In the genomic region with DNA sequence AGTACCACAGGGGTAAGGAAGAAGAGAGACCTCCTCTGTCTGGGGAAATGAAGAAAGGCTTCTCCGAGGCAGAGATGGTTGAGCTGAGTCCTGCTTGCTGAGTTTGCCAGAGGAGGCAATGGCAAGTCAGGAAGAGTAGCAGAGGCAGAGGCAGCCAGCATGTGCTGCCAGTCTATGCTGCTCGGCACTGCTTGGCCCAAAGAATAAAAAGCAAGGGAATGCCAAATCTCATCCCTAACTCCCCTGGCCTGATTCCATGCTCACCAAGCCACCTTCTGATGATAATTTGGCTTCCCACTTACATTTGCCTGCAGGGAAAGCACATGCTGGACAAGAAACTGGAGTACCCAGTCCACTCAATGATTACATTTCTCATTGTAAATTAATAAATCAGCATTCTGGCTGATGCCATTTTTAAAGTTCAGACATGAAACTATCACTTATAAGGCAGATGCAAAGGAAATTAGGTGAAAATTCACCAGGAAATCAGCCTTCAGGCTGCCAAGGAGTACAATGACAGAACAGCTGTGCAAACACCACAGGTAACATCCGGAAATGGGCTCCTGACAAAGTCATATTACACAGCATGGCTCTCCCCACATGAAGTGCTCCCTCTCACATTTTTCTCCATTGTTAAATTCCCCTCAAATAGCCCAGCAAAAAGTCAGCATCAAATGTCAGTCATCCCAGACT, we compare ENCODE assay signal across 18 cellular contexts.
DNase-seq lines count a peak whose midpoint lies in the region; ATAC-seq and TF ChIP-seq lines count a peak whose summit lies in the region.
"Had no signal": no experiment of that assay in that cellular context is flagged by ENCODE, and none has a peak within 500 bp of the region (broad histone marks: within the 10 kb centered on the region; RNA-seq: fewer than 3 reads in every experiment).

No MANE protein-coding gene starts in this region.

- TF ChIP-seq CTCF in RWPE2 (IDR thresholded peaks at IDR 0.05; ENCODE audit: poor library complexity, severe bottlenecking) (no peak), spleen (IDR thresholded peaks at IDR 0.05 in 8 of 11, conservative IDR thresholded peaks at IDR 0.05 in 3 of 11) (no peak)

- H3K36me3 Mint-ChIP-seq in activated CD8-positive, alpha-beta memory T cell treated with anti-CD3 and anti-CD28 coated beads, Interleukin-2, amount 10 ng/mL, durations not matched to agents 7 days and 5 days, result no peaks in the 10 kb centered on the region
- H3K36me3 Mint-ChIP-seq: activated CD4-positive, alpha-beta memory T cell treated with anti-CD3 and anti-CD28 coated beads for 36 hours; natural killer cell treated with Interleukin-12 subunit alpha and Interleukin-12 subunit beta and Interleukin-15 and Interleukin-18, amount 100 ng/mL, for 72 hours had no signal

- H3K9me3 ChIP-seq in right cardiac atrium (ENCODE audit: control insufficient read depth, low read length) (no peaks in the 10 kb centered on the region), RWPE2 (ENCODE audit: severe bottlenecking) (no peaks in the 10 kb centered on the region), spleen (no peaks in the 10 kb centered on the region)
- H3K9me3 ChIP-seq: heart right ventricle had no signal

- intact Hi-C loops in left ventricle myocardium superior (cut with micrococcal nuclease) (loop anchor here (10.0 kb wide), 2 partner anchors 350 to 550 kb away; no protein-coding TSS in a partner anchor), right cardiac atrium (cut with DNase I) (loop anchor here in 3 of 4 donors (10.0 kb wide), 3 partner anchors 150 to 550 kb away; no protein-coding TSS in a partner anchor), spleen (cut with DNase I; ENCODE audit: low total_unique reads) (loop anchor here (5.0 kb wide), 1 partner anchor 547 kb away; no protein-coding TSS in a partner anchor)

- CTCF ChIA-PET in activated CD8-positive, alpha-beta memory T cell treated with anti-CD3 and anti-CD28 coated beads, Interleukin-2, amount 10 ng/mL, durations not matched to agents 7 days and 5 days (lab: Charles Lee), result no interaction called here

- H3K27ac Mint-ChIP-seq in activated CD8-positive, alpha-beta memory T cell treated with anti-CD3 and anti-CD28 coated beads, Interleukin-2, amount 10 ng/mL, durations not matched to agents 7 days and 5 days, result no peak overlapping the region
- H3K27ac Mint-ChIP-seq: activated CD4-positive, alpha-beta memory T cell treated with anti-CD3 and anti-CD28 coated beads for 36 hours; natural killer cell treated with Interleukin-12 subunit alpha and Interleukin-12 subunit beta and Interleukin-15 and Interleukin-18, amount 100 ng/mL, for 72 hours had no signal

- H3K27me3 ChIP-seq in right cardiac atrium (ENCODE audit: control insufficient read depth, insufficient read depth) (no peaks in the 10 kb centered on the region), RWPE2 (ENCODE audit: insufficient read depth, poor library complexity, severe bottlenecking) (no peaks in the 10 kb centered on the region), spleen (replicated peaks in 1 of 7) (no peaks in the 10 kb centered on the region)
- H3K27me3 ChIP-seq: heart right ventricle had no signal

- no peak overlapping the region for H3K4me3 ChIP-seq in right cardiac atrium (ENCODE audit: low read length)
- no peak overlapping the region for H3K4me3 ChIP-seq in RWPE2 (ENCODE audit: severe bottlenecking)
- H3K4me3 ChIP-seq in spleen, result no peak overlapping the region
- H3K4me3 ChIP-seq: heart right ventricle, K562 had no signal

- no peak overlapping the region for H3K4me3 Mint-ChIP-seq in activated CD8-positive, alpha-beta memory T cell treated with anti-CD3 and anti-CD28 coated beads, Interleukin-2, amount 10 ng/mL, durations not matched to agents 7 days and 5 days
- H3K4me3 Mint-ChIP-seq: activated CD4-positive, alpha-beta memory T cell treated with anti-CD3 and anti-CD28 coated beads for 36 hours; natural killer cell treated with Interleukin-12 subunit alpha and Interleukin-12 subunit beta and Interleukin-15 and Interleukin-18, amount 100 ng/mL, for 72 hours had no signal

- peaks cover 2% of the 10 kb centered on the region for H3K9me3 Mint-ChIP-seq in activated CD8-positive, alpha-beta memory T cell treated with anti-CD3 and anti-CD28 coated beads, Interleukin-2, amount 10 ng/mL, durations not matched to agents 7 days and 5 days (ENCODE audit: low read depth)
- H3K9me3 Mint-ChIP-seq: natural killer cell treated with Interleukin-12 subunit alpha and Interleukin-12 subunit beta and Interleukin-15 and Interleukin-18, amount 100 ng/mL, for 72 hours had no signal

- H3K27ac ChIP-seq in right cardiac atrium (ENCODE audit: low read length) (no peak overlapping the region), RWPE2 (ENCODE audit: poor library complexity, severe bottlenecking) (peak overlapping the region; percentile 65), spleen (no peak overlapping the region)
- H3K27ac ChIP-seq: heart right ventricle had no signal

- H3K27me3 Mint-ChIP-seq in activated CD8-positive, alpha-beta memory T cell treated with anti-CD3 and anti-CD28 coated beads, Interleukin-2, amount 10 ng/mL, durations not matched to agents 7 days and 5 days, result no peaks in the 10 kb centered on the region
- H3K27me3 Mint-ChIP-seq: activated CD4-positive, alpha-beta memory T cell treated with anti-CD3 and anti-CD28 coated beads for 36 hours; natural killer cell treated with Interleukin-12 subunit alpha and Interleukin-12 subunit beta and Interleukin-15 and Interleukin-18, amount 100 ng/mL, for 72 hours had no signal

- no peak for TF ChIP-seq POLR2A in spleen (IDR thresholded peaks at IDR 0.05)

- H3K36me3 ChIP-seq in RWPE2 (ENCODE audit: low read depth), result no peaks in the 10 kb centered on the region
- no peaks in the 10 kb centered on the region for H3K36me3 ChIP-seq in spleen
- H3K36me3 ChIP-seq: heart right ventricle had no signal

- 67% methylated on average over 3 of the region's 3 CpGs for WGBS in right cardiac atrium
- WGBS in spleen, 5 donors, result 82 to 94% (median 83%) methylated on average over 3 of the region's 3 CpGs

- no peak for DNase-seq in left ventricle myocardium superior
- DNase-seq in right cardiac atrium, result no peak
- DNase-seq in NCI-H2171 (lab: John Stamatoyannopoulos, UW), result peak; percentile 8
- no peak for DNase-seq in RWPE2 (ENCODE audit: low spot score)
- no peak for DNase-seq in spleen
- DNase-seq in DMS114 treated with DMSO at 0.1 percent for 48 hours (lab: John Stamatoyannopoulos, UW; ENCODE audit: unreplicated experiment), result no peak
- no peak for DNase-seq in activated CD8-positive, alpha-beta memory T cell treated with anti-CD3 and anti-CD28 coated beads, Interleukin-2, amount 10 ng/mL, durations not matched to agents 7 days and 5 days
- DNase-seq: 8988T; activated CD4-positive, alpha-beta memory T cell treated with anti-CD3 and anti-CD28 coated beads for 36 hours; effector CD4-positive, alpha-beta T cell; heart right ventricle; NCI-H2227 treated with DMSO at 0.1 percent for 48 hours; stimulated activated CD4-positive, alpha-beta T cell treated with anti-CD3 and anti-CD28 coated beads, Interleukin-15, amount 100 ng/mL, for 24 hours; stimulated activated naive CD8-positive, alpha-beta T cell treated with anti-CD3 and anti-CD28 coated beads, Interleukin-15, Interleukin-2, amounts not matched to agents 100 U/mL and 50 U/mL, for 24 hours; trophoblast cell had no signal

- H3K4me1 ChIP-seq in right cardiac atrium (ENCODE audit: control insufficient read depth, insufficient read depth, low read length), result no peaks in the 10 kb centered on the region
- H3K4me1 ChIP-seq in RWPE2 (ENCODE audit: insufficient read depth, poor library complexity, severe bottlenecking), result peaks cover 14% of the 10 kb centered on the region
- H3K4me1 ChIP-seq in spleen, result no peaks in the 10 kb centered on the region

- ATAC-seq in left ventricle myocardium superior (peak; percentile 65), right cardiac atrium (no peak), RWPE2 (ENCODE audit: low read depth) (peak; percentile 74; the same call in 2 of the 3 replicates), HG02884 (IDR thresholded peaks at IDR 0.05; ENCODE audit: unreplicated experiment) (no peak)
- no peak for ATAC-seq in activated CD8-positive, alpha-beta memory T cell treated with anti-CD3 and anti-CD28 coated beads, Interleukin-2, amount 10 ng/mL, durations not matched to agents 7 days and 5 days
- ATAC-seq: K562; natural killer cell treated with Interleukin-12 subunit alpha and Interleukin-12 subunit beta and Interleukin-15 and Interleukin-18, amount 100 ng/mL, for 72 hours; stimulated activated naive CD8-positive, alpha-beta T cell treated with anti-CD3 and anti-CD28 coated beads, Interleukin-15, Interleukin-2, amounts not matched to agents 100 U/mL and 50 U/mL, for 24 hours had no signal

- no peaks in the 10 kb centered on the region for H3K4me1 Mint-ChIP-seq in activated CD8-positive, alpha-beta memory T cell treated with anti-CD3 and anti-CD28 coated beads, Interleukin-2, amount 10 ng/mL, durations not matched to agents 7 days and 5 days

Comparison
In these comparisons a context has a peak if more than half of its experiments do, and no peak if none do; other contexts are left out.
1. ATAC-seq: peak in left ventricle myocardium superior (single experiment) and RWPE2 (single experiment); none in right cardiac atrium (0 of 2), HG02884 (single experiment) and activated CD8-positive, alpha-beta memory T cell treated with anti-CD3 and anti-CD28 coated beads, Interleukin-2, amount 10 ng/mL, durations not matched to agents 7 days and 5 days (single experiment).